In the genomic region with DNA sequence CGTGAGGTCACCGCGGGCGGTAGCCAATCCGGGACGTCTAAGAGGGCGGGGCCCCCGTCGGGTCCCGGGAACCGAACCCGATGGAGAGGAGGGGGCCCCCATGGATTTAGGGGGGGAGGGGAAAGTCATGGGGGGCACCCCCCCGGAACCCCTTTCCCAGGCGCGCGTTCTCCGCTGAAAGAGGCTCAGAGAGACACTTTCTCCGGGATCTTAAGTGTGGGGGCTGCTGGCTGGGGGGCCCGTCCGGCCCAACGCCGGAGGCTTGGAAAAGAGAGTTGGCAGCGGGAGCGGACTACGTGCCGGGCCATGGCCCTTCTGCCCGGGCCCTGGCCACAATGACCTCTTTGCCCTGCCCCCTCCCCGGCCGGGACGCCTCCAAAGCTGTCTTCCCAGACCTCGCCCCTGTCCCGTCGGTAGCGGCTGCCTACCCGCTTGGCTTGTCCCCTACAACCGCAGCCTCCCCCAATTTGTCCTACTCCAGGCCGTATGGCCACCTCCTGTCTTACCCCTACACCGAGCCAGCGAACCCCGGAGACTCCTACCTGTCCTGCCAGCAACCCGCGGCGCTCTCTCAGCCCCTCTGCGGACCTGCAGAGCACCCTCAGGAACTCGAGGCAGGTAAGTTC, we compare ENCODE assay signal across 8 cellular contexts. TPM values are rescaled to one million over a fixed set of nuclear protein-coding genes. Genes with fewer than 3 reads are reported as not detected.
DNase-seq lines count a peak whose midpoint lies in the region; ATAC-seq, FAIRE-seq and TF ChIP-seq lines count a peak whose summit lies in the region.

A gene with protein sequence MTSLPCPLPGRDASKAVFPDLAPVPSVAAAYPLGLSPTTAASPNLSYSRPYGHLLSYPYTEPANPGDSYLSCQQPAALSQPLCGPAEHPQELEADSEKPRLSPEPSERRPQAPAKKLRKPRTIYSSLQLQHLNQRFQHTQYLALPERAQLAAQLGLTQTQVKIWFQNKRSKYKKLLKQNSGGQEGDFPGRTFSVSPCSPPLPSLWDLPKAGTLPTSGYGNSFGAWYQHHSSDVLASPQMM (plus strand): TSS at position 57 of the 626 bp plus-strand sequence. CDS start 279 bp downstream, at position 336.

- H3K4me1 ChIP-seq in iPS-15b (ENCODE audit: control insufficient read depth, insufficient read depth, low read length) (peaks cover 7% of the 10 kb centered on the region), testis (peaks cover 28% of the 10 kb centered on the region)

- no peak for TF ChIP-seq POLR2A in H54 (IDR thresholded peaks at IDR 0.05; ENCODE audit: low read depth, low read length)
- TF ChIP-seq POLR2A in testis (IDR thresholded peaks at IDR 0.05), result no peak

- WGBS in testis, 2 donors, result 2 to 4% methylated on average over 27 to 35 of the region's 45 CpGs

- FAIRE-seq in H54 (lab: Jason Lieb, UNC), result no peak

- H3K9ac ChIP-seq in iPS-15b (ENCODE audit: low read depth, low read length), result peak within 1 kb of the TSS; percentile 37

- intact Hi-C loops in testis (cut with DNase I; ENCODE audit: low total_unique reads), result no loop called here

- ATAC-seq in GM18858 (IDR thresholded peaks at IDR 0.05; ENCODE audit: unreplicated experiment), result no peak

- H3K4me3 ChIP-seq in AG04449 (ENCODE audit: low read depth, low read length) (peak within 1 kb of the TSS; percentile 40), iPS-15b (ENCODE audit: low read depth, low read length) (peak within 1 kb of the TSS; percentile 76), testis (peak within 1 kb of the TSS; percentile 45 to 53)

- H3K27me3 ChIP-seq in iPS-15b (ENCODE audit: control insufficient read depth, insufficient read depth, low read length), result peaks cover 91% of the 10 kb centered on the region
- peaks cover 12% of the 10 kb centered on the region for H3K27me3 ChIP-seq in testis

- H3K36me3 ChIP-seq in iPS-15b (ENCODE audit: control insufficient read depth, insufficient read depth, low read length) (no peaks in the 10 kb centered on the region), testis (ENCODE audit: low read depth, missing control alignments) (no peaks in the 10 kb centered on the region)

- no peak for TF ChIP-seq CTCF in AG04449 (IDR thresholded peaks at IDR 0.05; ENCODE audit: insufficient read depth, low read length, missing control alignments)
- TF ChIP-seq CTCF in testis (IDR thresholded peaks at IDR 0.05), result no peak

- no peaks in the 10 kb centered on the region for H3K9me3 ChIP-seq in iPS-15b (ENCODE audit: control insufficient read depth, insufficient read depth, low read length)
- H3K9me3 ChIP-seq in testis, result no peaks in the 10 kb centered on the region

- no peak within 1 kb of the TSS for H3K27ac ChIP-seq in testis

- DNase-seq in AG04449 (ENCODE audit: low read depth, low spot score) (no peak), H54 (ENCODE audit: insufficient read length, low spot score) (peak; percentile 94), testis (no peak), COLO668 (lab: John Stamatoyannopoulos, UW; ENCODE audit: unreplicated experiment) (no peak), C1 segment of cervical spinal cord (lab: John Stamatoyannopoulos, UW) (no peak)
- peak; percentile 63 for DNase-seq in activated CD8-positive, alpha-beta memory T cell treated with anti-CD3 and anti-CD28 coated beads, Interleukin-2, amount 50 U/mL, for 48 hours

- POLR2A ChIA-PET in AG04449 (lab: Yijun Ruan, JAX), result no interaction called here

- CTCF ChIA-PET in AG04449 (lab: Yijun Ruan, JAX), result interaction anchor here (0.6 to 1.8 kb wide), 3 partner anchors 17 to 89 kb away, joined by 3 to 6 read pairs (median 3); no protein-coding TSS in a partner anchor

RNA-seq across cellular contexts. Expression of the gene that starts here (rescaled TPM):
- 1 to 10 TPM in 1 of 2 donors, under 1 TPM in 1; 0.37 to 1.2 TPM for total RNA-seq in testis
- 0.30 TPM for polyA plus RNA-seq in testis (ENCODE audit: insufficient read depth, low read depth, low replicate concordance)

Comparison
In these comparisons a context has a peak if more than half of its experiments do, and no peak if none do; other contexts are left out.
1. DNase-seq: peak in H54 (single experiment) and activated CD8-positive, alpha-beta memory T cell treated with anti-CD3 and anti-CD28 coated beads, Interleukin-2, amount 50 U/mL, for 48 hours (single experiment); none in AG04449 (single experiment), testis (single experiment), COLO668 (single experiment) and C1 segment of cervical spinal cord (0 of 14).
2. Peak in every context shown above with its lines, with median percentiles within 50 percentile points of each other: H3K4me3 ChIP-seq.